Comparison of ENCODE assay signal across 8 cellular contexts in the genomic region with DNA sequence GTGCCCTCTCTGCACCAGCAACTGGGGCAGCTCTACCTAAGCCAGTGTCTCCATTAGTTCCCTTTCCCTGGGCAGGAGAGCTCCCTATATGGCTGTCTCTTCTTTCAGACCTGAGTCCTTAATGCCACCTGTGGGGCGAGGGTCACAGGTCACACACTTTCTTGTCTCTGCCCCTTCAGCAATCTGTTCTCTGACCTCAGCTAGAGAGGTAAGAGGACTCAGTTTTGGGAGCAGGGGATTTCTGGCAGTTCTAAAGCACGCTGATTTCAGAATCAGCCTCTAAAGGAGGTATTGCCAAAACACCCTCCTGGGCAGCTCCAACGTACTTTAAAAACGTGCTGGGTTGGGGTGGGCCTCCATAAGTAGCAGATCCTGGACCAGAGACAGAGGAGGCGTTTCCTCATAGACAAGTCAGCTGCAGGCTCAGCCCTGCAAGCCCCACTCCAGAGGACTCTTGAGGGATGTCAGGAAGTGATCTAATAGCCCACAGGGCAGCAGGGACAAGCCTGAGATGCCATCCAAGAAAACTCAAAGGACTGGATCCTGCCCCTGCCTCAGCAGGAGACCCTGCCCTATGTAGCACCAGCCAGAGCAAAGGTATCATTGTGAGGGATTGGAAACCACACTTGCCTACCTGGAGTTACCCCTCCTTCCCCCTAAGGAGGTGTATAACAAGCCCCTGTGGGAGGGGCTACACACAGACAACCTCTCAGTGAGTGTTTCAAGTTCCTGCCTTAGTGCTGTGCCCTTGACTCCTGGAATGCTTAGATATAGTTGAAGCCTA. TPM values are rescaled to one million over a fixed set of nuclear protein-coding genes. Genes with fewer than 3 reads are reported as not detected.
A peak's percentile ranks its signal among the peaks of the same experiment; 100 is the strongest.
DNase-seq lines count a peak whose midpoint lies in the region; ATAC-seq and TF ChIP-seq lines count a peak whose summit lies in the region.

No MANE protein-coding gene starts in this region.

- POLR2A ChIA-PET in RWPE1 (lab: Yijun Ruan, JAX; ENCODE audit: low non-redundant PET), result interaction anchor here (1.0 kb wide), 1 partner anchor 12 kb away, joined by 3 read pairs; no protein-coding TSS in a partner anchor
- POLR2A ChIA-PET in naive thymus-derived CD4-positive, alpha-beta T cell (lab: Charles Lee), result interaction anchor here (1.1 to 7.3 kb wide), 8 partner anchors 8 to 65 kb away, joined by 3 to 77 read pairs (median 6); partner anchors contain the start of genes AVIL and CTDSP2

- H3K27ac Mint-ChIP-seq in activated naive CD4-positive, alpha-beta T cell treated with anti-CD3 and anti-CD28 coated beads, Interleukin-2, amount 50 U/mL, for 24 hours, result peak overlapping the region; percentile 91
- peak overlapping the region; percentile 74 to 97 (median 92) for H3K27ac Mint-ChIP-seq in naive thymus-derived CD4-positive, alpha-beta T cell

- H3K4me1 Mint-ChIP-seq in activated naive CD4-positive, alpha-beta T cell treated with anti-CD3 and anti-CD28 coated beads, Interleukin-2, amount 50 U/mL, for 24 hours, result peaks cover 96% of the 10 kb centered on the region
- H3K4me1 Mint-ChIP-seq in naive thymus-derived CD4-positive, alpha-beta T cell, result peaks cover 80 to 99% (median 94%) of the 10 kb centered on the region in 7 donors

- H3K27me3 ChIP-seq in naive thymus-derived CD4-positive, alpha-beta T cell (ENCODE audit: control insufficient read depth in 2 of 2, insufficient read depth in 2 of 2, low read length in 2 of 2), result no peaks in the 10 kb centered on the region

- no peak for TF ChIP-seq CTCF in RWPE1 (conservative IDR thresholded peaks at IDR 0.05; ENCODE audit: low read depth)

- H3K4me3 ChIP-seq in naive thymus-derived CD4-positive, alpha-beta T cell (ENCODE audit: low read length), result peak overlapping the region; percentile 12

- H3K36me3 ChIP-seq in naive thymus-derived CD4-positive, alpha-beta T cell (ENCODE audit: control insufficient read depth in 2 of 3, insufficient read depth in 3 of 3, low read length in 3 of 3), result no peaks in the 10 kb centered on the region

- no peaks in the 10 kb centered on the region for H3K9me3 Mint-ChIP-seq in activated naive CD4-positive, alpha-beta T cell treated with anti-CD3 and anti-CD28 coated beads, Interleukin-2, amount 50 U/mL, for 24 hours
- H3K9me3 Mint-ChIP-seq in naive thymus-derived CD4-positive, alpha-beta T cell, result no peaks in the 10 kb centered on the region

- peaks cover 94 to 95% of the 10 kb centered on the region in 2 donors for H3K4me1 ChIP-seq in naive thymus-derived CD4-positive, alpha-beta T cell (ENCODE audit: control insufficient read depth in 2 of 2, insufficient read depth in 2 of 2, low read length in 2 of 2)

- CTCF ChIA-PET in RWPE1 (lab: Yijun Ruan, JAX), result interaction anchor here (1.5 kb wide), 1 partner anchor 65 kb away, joined by 4 read pairs; no protein-coding TSS in a partner anchor
- CTCF ChIA-PET in naive thymus-derived CD4-positive, alpha-beta T cell (lab: Charles Lee), result interaction anchor here (0.8 to 2.0 kb wide), 3 partner anchors 64 to 79 kb away, joined by 3 to 9 read pairs (median 3); no protein-coding TSS in a partner anchor

- H3K36me3 Mint-ChIP-seq in activated naive CD4-positive, alpha-beta T cell treated with anti-CD3 and anti-CD28 coated beads, Interleukin-2, amount 50 U/mL, for 24 hours, result no peaks in the 10 kb centered on the region
- H3K36me3 Mint-ChIP-seq in naive thymus-derived CD4-positive, alpha-beta T cell, result peaks cover 0 to 3% (median 0%) of the 10 kb centered on the region in 5 donors

- peak; percentile 73 for ATAC-seq in naive thymus-derived CD4-positive, alpha-beta T cell

- peak overlapping the region; percentile 85 for H3K27ac ChIP-seq in RWPE1
- peak overlapping the region; percentile 89 for H3K27ac ChIP-seq in naive thymus-derived CD4-positive, alpha-beta T cell (ENCODE audit: low read depth, low read length)

- no peaks in the 10 kb centered on the region for H3K27me3 Mint-ChIP-seq in activated naive CD4-positive, alpha-beta T cell treated with anti-CD3 and anti-CD28 coated beads, Interleukin-2, amount 50 U/mL, for 24 hours
- no peaks in the 10 kb centered on the region for H3K27me3 Mint-ChIP-seq in naive thymus-derived CD4-positive, alpha-beta T cell

- DNase-seq in activated naive CD4-positive, alpha-beta T cell treated with anti-CD3 and anti-CD28 coated beads, Interleukin-2, amount 50 U/mL, for 16 hours, result no peak
- peak; percentile 37 for DNase-seq in RWPE1 (ENCODE audit: low spot score)
- peak; percentile 19 for DNase-seq in effector CD8-positive, alpha-beta T cell (lab: John Stamatoyannopoulos, UW)
- DNase-seq in naive thymus-derived CD4-positive, alpha-beta T cell, result peak in 6 of 9 donors; percentile 30 to 64 (median 36)
- no peak for DNase-seq in stimulated activated CD4-positive, alpha-beta T cell treated with anti-CD3 and anti-CD28 coated beads, Interleukin-2, amount 100 ng/mL, for 24 hours
- no peak for DNase-seq in NCI-H524 treated with DMSO at 0.1 percent for 48 hours (lab: John Stamatoyannopoulos, UW)
- DNase-seq in epidermal melanocyte (ENCODE audit: insufficient read length, low spot score), result no peak

- H3K9me3 ChIP-seq in naive thymus-derived CD4-positive, alpha-beta T cell (ENCODE audit: control insufficient read depth in 2 of 3, low read length in 3 of 3), result no peaks in the 10 kb centered on the region

- intact Hi-C loops in naive thymus-derived CD4-positive, alpha-beta T cell (cut with micrococcal nuclease), result loop anchor here (1.0 to 2.0 kb wide), 4 partner anchors 8 to 103 kb away; partner anchors contain the start of genes ATP23 (in 1 of the 2) and CTDSP2 (in 1 of the 2)

- peak overlapping the region; percentile 73 for H3K4me3 Mint-ChIP-seq in activated naive CD4-positive, alpha-beta T cell treated with anti-CD3 and anti-CD28 coated beads, Interleukin-2, amount 50 U/mL, for 24 hours
- H3K4me3 Mint-ChIP-seq in naive thymus-derived CD4-positive, alpha-beta T cell, result peak overlapping the region; percentile 67 to 97 (median 77)

RNA-seq across cellular contexts. Expression of gene CTDSP2, which starts 8.6 kb away (rescaled TPM):
- 100 to 1,000 TPM; 124 to 295 (median 145) TPM for total RNA-seq in naive thymus-derived CD4-positive, alpha-beta T cell
- 100 to 1,000 TPM in 1 of 2 donors, 10 to 100 TPM in 1; 86.9 to 110 TPM for polyA plus RNA-seq in naive thymus-derived CD4-positive, alpha-beta T cell

RNA-seq across cellular contexts. Expression of gene AVIL, which starts 19.4 kb away (rescaled TPM):
- 10 to 100 TPM in 2 of 5 experiments, 1 to 10 TPM in 3; 1.7 to 20.3 (median 8.2) TPM for total RNA-seq in naive thymus-derived CD4-positive, alpha-beta T cell
- under 1 TPM; 0.17 to 0.32 TPM for polyA plus RNA-seq in naive thymus-derived CD4-positive, alpha-beta T cell

RNA-seq across cellular contexts. Expression of gene TSFM, which starts 55.4 kb away (rescaled TPM):
- total RNA-seq in naive thymus-derived CD4-positive, alpha-beta T cell, result 10 to 100 TPM; 17.8 to 34.9 (median 22.3) TPM
- 10 to 100 TPM; 26.4 to 30.0 TPM for polyA plus RNA-seq in naive thymus-derived CD4-positive, alpha-beta T cell

Comparison
In these comparisons a context has a peak if more than half of its experiments do, and no peak if none do; other contexts are left out.
1. DNase-seq: peak in RWPE1 (single experiment), effector CD8-positive, alpha-beta T cell (single experiment) and naive thymus-derived CD4-positive, alpha-beta T cell (6 of 9); none in activated naive CD4-positive, alpha-beta T cell treated with anti-CD3 and anti-CD28 coated beads, Interleukin-2, amount 50 U/mL, for 16 hours (single experiment), stimulated activated CD4-positive, alpha-beta T cell treated with anti-CD3 and anti-CD28 coated beads, Interleukin-2, amount 100 ng/mL, for 24 hours (0 of 2), NCI-H524 treated with DMSO at 0.1 percent for 48 hours (single experiment) and epidermal melanocyte (single experiment).